In genomic region chr15:45522179-45522930, GRCh38 we compare ENCODE assay signal across 8 cellular contexts. TPM values are rescaled to one million over a fixed set of nuclear protein-coding genes. Genes with fewer than 3 reads are reported as not detected.
A peak's percentile ranks its signal among the peaks of the same experiment; 100 is the strongest.
DNase-seq lines count a peak whose midpoint lies in the region; ATAC-seq and TF ChIP-seq lines count a peak whose summit lies in the region.

TSS of gene SLC30A4 (minus strand) at chr15:45522755. CDS start at chr15:45522354, 401 bp downstream.

- peaks cover 2 to 7% of the 10 kb centered on the region in 2 donors for H3K36me3 ChIP-seq in mucosa of rectum (ENCODE audit: control insufficient read depth in 2 of 2, insufficient read depth in 2 of 2, low read length in 2 of 2)

- peak; percentile 66 for ATAC-seq in HG02840 (IDR thresholded peaks at IDR 0.05; ENCODE audit: low FRiP score, unreplicated experiment)

- H3K9me3 ChIP-seq in mucosa of rectum (ENCODE audit: control insufficient read depth in 2 of 2, low read length in 2 of 2) = no peaks in the 10 kb centered on the region

- H3K27ac ChIP-seq in mucosa of rectum (ENCODE audit: low read depth in 2 of 2, low read length in 2 of 2) = peak within 1 kb of the TSS; percentile 82 to 88

- TF ChIP-seq CTCF in epithelial cell of proximal tubule (conservative IDR thresholded peaks at IDR 0.05; ENCODE audit: low read depth, low read length) = peak; percentile 23

- peaks cover 11 to 16% of the 10 kb centered on the region in 2 donors for H3K4me1 ChIP-seq in mucosa of rectum (ENCODE audit: control insufficient read depth in 2 of 2, insufficient read depth in 2 of 2, low read length in 2 of 2)

- H3K9ac ChIP-seq in mucosa of rectum (ENCODE audit: low read depth in 1 of 2, low read length in 2 of 2) = peak within 1 kb of the TSS; percentile 69 to 94

- DNase-seq in NCI-H345 (lab: John Stamatoyannopoulos, UW) (peak; percentile 56), NCI-H345 treated with DMSO at 0.1 percent for 48 hours (lab: John Stamatoyannopoulos, UW; ENCODE audit: unreplicated experiment) (no peak), NCI-H2196 treated with DMSO at 0.1 percent for 48 hours (lab: John Stamatoyannopoulos, UW; ENCODE audit: unreplicated experiment) (peak; percentile 4), activated T-cell treated with anti-CD3 and anti-CD28 coated beads for 4 hours (peak; percentile 52), epithelial cell of proximal tubule (ENCODE audit: low read depth) (no peak)
- DNase-seq in stimulated activated CD8-positive, alpha-beta memory T cell treated with anti-CD3 and anti-CD28 coated beads, Interleukin-4, amount 100 ng/mL, for 4 hours (ENCODE audit: low read depth in 2 of 2, low spot score in 1 of 2) = peak; percentile 32 to 54

- H3K27me3 ChIP-seq in mucosa of rectum (ENCODE audit: control insufficient read depth in 2 of 2, insufficient read depth in 2 of 2, low read length in 2 of 2) = no peaks in the 10 kb centered on the region

- peak within 1 kb of the TSS; percentile 65 for H3K4me3 ChIP-seq in epithelial cell of proximal tubule (ENCODE audit: low read depth, low read length)
- H3K4me3 ChIP-seq in mucosa of rectum (ENCODE audit: low read length in 2 of 2) = peak within 1 kb of the TSS; percentile 81 to 87

RNA-seq across cellular contexts. Expression of gene SLC30A4, which starts in this region (rescaled TPM):
- 2.1 and 2.5 TPM in 2 replicates for total RNA-seq in epithelial cell of proximal tubule

Comparison
In these comparisons a context has a peak if more than half of its experiments do, and no peak if none do; other contexts are left out.
1. DNase-seq: peak in NCI-H345 (single experiment), NCI-H2196 treated with DMSO at 0.1 percent for 48 hours (single experiment), activated T-cell treated with anti-CD3 and anti-CD28 coated beads for 4 hours (single experiment) and stimulated activated CD8-positive, alpha-beta memory T cell treated with anti-CD3 and anti-CD28 coated beads, Interleukin-4, amount 100 ng/mL, for 4 hours (2 of 2); none in NCI-H345 treated with DMSO at 0.1 percent for 48 hours (single experiment) and epithelial cell of proximal tubule (single experiment).